ENCODE assay signal across 8 cellular contexts in genomic region chr10:50421026-50421719, GRCh38.
DNase-seq lines count a peak whose midpoint lies in the region; ATAC-seq and TF ChIP-seq lines count a peak whose summit lies in the region.

No MANE protein-coding gene starts in this region.

- no peak overlapping the region for H3K4me3 ChIP-seq in Loucy (ENCODE audit: low read length, poor library complexity, severe bottlenecking)
- H3K4me3 ChIP-seq in spleen, result no peak overlapping the region

- no peaks in the 10 kb centered on the region for H3K4me1 ChIP-seq in Loucy (ENCODE audit: insufficient read depth, low read length, poor library complexity, severe bottlenecking)
- peaks cover 0 to 63% (median 39%) of the 10 kb centered on the region in 6 donors for H3K4me1 ChIP-seq in spleen

- no peak for TF ChIP-seq POLR2A in spleen (IDR thresholded peaks at IDR 0.05)

- H3K27ac ChIP-seq in spleen, result peak overlapping the region in 4 of 8 donors; percentile 38 to 66 (median 54)

- H3K27ac Mint-ChIP-seq in activated T-helper 17 cell treated with anti-CD3 and anti-CD28 coated beads, Interleukin-2, amount 50 U/mL, for 72 hours, result no peak overlapping the region

- H3K27me3 ChIP-seq in Loucy (ENCODE audit: insufficient read depth, low read length, poor library complexity, severe bottlenecking) (no peaks in the 10 kb centered on the region), spleen (replicated peaks in 1 of 7) (no peaks in the 10 kb centered on the region)

- peak; percentile 79 for TF ChIP-seq CTCF in Loucy (conservative IDR thresholded peaks at IDR 0.05; ENCODE audit: low read length)
- peak in 10 of 11 experiments; percentile 39 to 75 (median 64) for TF ChIP-seq CTCF in spleen (IDR thresholded peaks at IDR 0.05 in 8 of 11, conservative IDR thresholded peaks at IDR 0.05 in 3 of 11)

- WGBS in spleen, 5 donors, result 76 to 83% (median 81%) methylated on average over 6 of the region's 6 CpGs

- H2AFZ ChIP-seq in Loucy (ENCODE audit: low read length), result no peak overlapping the region

- H3K9me3 Mint-ChIP-seq in activated T-helper 17 cell treated with anti-CD3 and anti-CD28 coated beads, Interleukin-2, amount 50 U/mL, for 72 hours, result no peaks in the 10 kb centered on the region

- H3F3A ChIP-seq in Loucy (ENCODE audit: low read depth), result no peaks in the 10 kb centered on the region

- peaks cover 19% of the 10 kb centered on the region for H3K4me1 Mint-ChIP-seq in activated T-helper 17 cell treated with anti-CD3 and anti-CD28 coated beads, Interleukin-2, amount 50 U/mL, for 72 hours

- no peaks in the 10 kb centered on the region for H3K36me3 Mint-ChIP-seq in activated T-helper 17 cell treated with anti-CD3 and anti-CD28 coated beads, Interleukin-2, amount 50 U/mL, for 72 hours (ENCODE audit: low read depth)

- H3K9me2 ChIP-seq in Loucy (replicated peaks; ENCODE audit: low read depth, low read length), result no peaks in the 10 kb centered on the region

- no peak overlapping the region for H3K9ac ChIP-seq in Loucy (ENCODE audit: low read depth, low read length, poor library complexity, severe bottlenecking)

- ATAC-seq in GM21619 (IDR thresholded peaks at IDR 0.05; ENCODE audit: unreplicated experiment) (peak; percentile 32), left ventricle myocardium superior (peak; percentile 25)
- peak; percentile 27 for ATAC-seq in activated T-helper 17 cell treated with anti-CD3 and anti-CD28 coated beads, Interleukin-2, amount 50 U/mL, for 72 hours (replicated peaks)

- no peaks in the 10 kb centered on the region for H3K79me2 ChIP-seq in Loucy (ENCODE audit: insufficient read depth, low read length)

- no peaks in the 10 kb centered on the region for H4K20me1 ChIP-seq in Loucy (ENCODE audit: insufficient read depth, low read length, poor library complexity, severe bottlenecking)

- no peak overlapping the region for H3K4me3 Mint-ChIP-seq in activated T-helper 17 cell treated with anti-CD3 and anti-CD28 coated beads, Interleukin-2, amount 50 U/mL, for 72 hours

- no peaks in the 10 kb centered on the region for H3K9me3 ChIP-seq in Loucy (ENCODE audit: insufficient read depth, low read depth, low read length)
- peaks cover 0 to 4% (median 0%) of the 10 kb centered on the region in 8 donors for H3K9me3 ChIP-seq in spleen

- DNase-seq in NCI-H526 (lab: John Stamatoyannopoulos, UW) (peak; percentile 22 to 42), NCI-H526 treated with DMSO at 0.1 percent for 48 hours (lab: John Stamatoyannopoulos, UW) (no peak), left ventricle myocardium superior (no peak), spleen (no peak), NCI-H2029 (lab: John Stamatoyannopoulos, UW) (no peak)

- intact Hi-C loops in left ventricle myocardium superior (cut with micrococcal nuclease), result loop anchor here (10.0 kb wide), 1 partner anchor 126 kb away; no protein-coding TSS in a partner anchor
- intact Hi-C loops in spleen (cut with DNase I; ENCODE audit: low total_unique reads), result no loop called here

- no peaks in the 10 kb centered on the region for H3K36me3 ChIP-seq in Loucy (ENCODE audit: insufficient read depth, low read length)
- H3K36me3 ChIP-seq in spleen, result no peaks in the 10 kb centered on the region

- no peak overlapping the region for H3K4me2 ChIP-seq in Loucy (ENCODE audit: low read depth, low read length, poor library complexity, severe bottlenecking)

- H3K27me3 Mint-ChIP-seq in activated T-helper 17 cell treated with anti-CD3 and anti-CD28 coated beads, Interleukin-2, amount 50 U/mL, for 72 hours, result no peaks in the 10 kb centered on the region

Comparison
In these comparisons a context has a peak if more than half of its experiments do, and no peak if none do; other contexts are left out.
1. DNase-seq: peak in NCI-H526 (2 of 2); none in NCI-H526 treated with DMSO at 0.1 percent for 48 hours (single experiment), left ventricle myocardium superior (single experiment), spleen (single experiment) and NCI-H2029 (single experiment).
2. Peak in every context shown above with its lines, with median percentiles within 50 percentile points of each other: ATAC-seq.